In the genomic region with DNA sequence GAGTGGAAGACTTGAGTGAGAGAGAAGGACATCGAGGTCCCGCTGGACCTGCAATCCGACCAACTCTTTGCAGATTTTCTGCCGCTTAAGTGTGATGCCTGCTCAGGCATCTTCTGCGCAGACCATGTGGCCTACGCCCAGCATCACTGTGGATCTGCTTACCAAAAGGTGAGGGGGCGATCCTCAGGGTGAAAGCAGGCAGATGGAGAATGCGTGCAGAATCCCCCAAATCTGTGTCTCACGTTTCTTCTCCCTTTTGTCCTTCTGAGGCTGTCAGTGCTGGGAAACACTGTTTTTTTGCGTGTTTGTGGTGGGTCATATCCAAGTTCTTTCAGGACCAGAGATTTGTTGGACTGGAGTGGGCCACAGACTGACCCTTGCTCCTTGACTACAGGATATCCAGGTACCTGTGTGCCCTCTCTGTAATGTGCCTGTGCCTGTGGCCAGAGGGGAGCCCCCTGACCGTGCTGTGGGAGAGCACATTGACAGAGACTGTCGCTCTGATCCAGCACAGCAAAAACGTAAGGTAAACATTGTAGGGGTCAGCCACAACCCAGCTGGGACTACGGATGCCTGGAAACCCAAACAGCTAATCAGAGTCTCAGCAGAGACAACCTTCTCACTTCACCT, we compare ENCODE assay signal across 8 cellular contexts. TPM values are rescaled to one million over a fixed set of nuclear protein-coding genes. Genes with fewer than 3 reads are reported as not detected.
DNase-seq lines count a peak whose midpoint lies in the region; ATAC-seq, FAIRE-seq and TF ChIP-seq lines count a peak whose summit lies in the region.

No MANE protein-coding gene starts in this region.

- H3K9ac ChIP-seq in SK-N-MC (ENCODE audit: insufficient read length): peak overlapping the region; percentile 40

- 7 to 22% methylated on average over 9 to 11 of the region's 14 CpGs for WGBS in esophagus squamous epithelium, 2 donors
- WGBS in pancreas, 2 donors: 23 to 29% methylated on average over 14 of the region's 14 CpGs

- H3K36me3 ChIP-seq in SK-N-MC (ENCODE audit: insufficient read depth, low read length): peaks cover 38% of the 10 kb centered on the region
- peaks cover 10 to 43% (median 24%) of the 10 kb centered on the region in 3 donors for H3K36me3 ChIP-seq in esophagus squamous epithelium
- no peaks in the 10 kb centered on the region for H3K36me3 ChIP-seq in pancreas

- peak overlapping the region; percentile 96 for H3K4me3 ChIP-seq in SK-N-MC
- H3K4me3 ChIP-seq in esophagus squamous epithelium: peak overlapping the region; percentile 70 to 83 (median 73)
- H3K4me3 ChIP-seq in pancreas: peak overlapping the region; percentile 42 to 73 (median 70)

- peak overlapping the region; percentile 68 for H3K27ac ChIP-seq in SK-N-MC
- H3K27ac ChIP-seq in esophagus squamous epithelium: peak overlapping the region; percentile 93 to 99 (median 97)
- H3K27ac ChIP-seq in pancreas: peak overlapping the region; percentile 86 to 95 (median 90)

- ATAC-seq in pancreas (no peak), HG02678 (IDR thresholded peaks at IDR 0.05; ENCODE audit: unreplicated experiment) (no peak), GM18858 (IDR thresholded peaks at IDR 0.05; ENCODE audit: unreplicated experiment) (no peak)

- no peak for FAIRE-seq in pancreas (lab: Jason Lieb, UNC)

- TF ChIP-seq POLR2A in esophagus squamous epithelium (IDR thresholded peaks at IDR 0.05): no peak

- H3K9me3 ChIP-seq in SK-N-MC (ENCODE audit: low read depth, low read length): no peaks in the 10 kb centered on the region
- no peaks in the 10 kb centered on the region for H3K9me3 ChIP-seq in esophagus squamous epithelium
- no peaks in the 10 kb centered on the region for H3K9me3 ChIP-seq in pancreas

- H3K4me1 ChIP-seq in esophagus squamous epithelium (peaks cover 12 to 34% (median 14%) of the 10 kb centered on the region in 3 donors), pancreas (peaks cover 0 to 11% (median 5%) of the 10 kb centered on the region in 3 donors)

- intact Hi-C loops in esophagus squamous epithelium (cut with DNase I): no loop called here
- intact Hi-C loops in pancreas (cut with DNase I): no loop called here

- H3K27me3 ChIP-seq in esophagus squamous epithelium (no peaks in the 10 kb centered on the region), pancreas (no peaks in the 10 kb centered on the region)

- DNase-seq in DMS53 (lab: John Stamatoyannopoulos, UW): peak; percentile 33
- DNase-seq in SK-N-MC (ENCODE audit: low read depth, low spot score): no peak
- DNase-seq in esophagus squamous epithelium (lab: John Stamatoyannopoulos, UW): no peak
- DNase-seq in pancreas: peak in 2 of 6 donors; percentile 21 to 44
- DNase-seq in Kasumi-1 (lab: John Stamatoyannopoulos, UW): no peak
- no peak for DNase-seq in NCI-H774 (lab: John Stamatoyannopoulos, UW)

- TF ChIP-seq CTCF in esophagus squamous epithelium (IDR thresholded peaks at IDR 0.05): no peak
- no peak for TF ChIP-seq CTCF in pancreas (IDR thresholded peaks at IDR 0.05)

RNA-seq across cellular contexts. Expression of a gene that starts 0.8 kb away (rescaled TPM):
- total RNA-seq in esophagus squamous epithelium (10 to 100 TPM; 34.6 to 49.9 (median 43.6) TPM), pancreas (10 to 100 TPM; 18.9 to 28.2 (median 23.6) TPM)
- 10 to 100 TPM; 39.0 to 66.9 TPM for polyA plus RNA-seq in pancreas

RNA-seq across cellular contexts. Expression of a gene that starts 11.4 kb away (rescaled TPM):
- 10 to 100 TPM; 22.1 to 45.3 (median 31.6) TPM for total RNA-seq in esophagus squamous epithelium
- 1 to 10 TPM; 3.8 to 8.9 (median 6.3) TPM for total RNA-seq in pancreas
- polyA plus RNA-seq in pancreas: 10 to 100 TPM; 26.4 to 36.7 TPM

RNA-seq across cellular contexts. Expression of a gene that starts 22.1 kb away (rescaled TPM):
- total RNA-seq in esophagus squamous epithelium: 10 to 100 TPM; 37.8 to 55.1 (median 45.2) TPM
- total RNA-seq in pancreas: 10 to 100 TPM; 17.7 to 25.5 (median 20.5) TPM
- polyA plus RNA-seq in pancreas: 10 to 100 TPM; 12.1 to 19.2 TPM

RNA-seq across cellular contexts. Expression of a gene that starts 22.2 kb away (rescaled TPM):
- 10 to 100 TPM; 10.2 to 54.9 (median 27.6) TPM for total RNA-seq in esophagus squamous epithelium
- total RNA-seq in pancreas: 10 to 100 TPM; 17.7 to 36.5 (median 28.7) TPM
- 10 to 100 TPM; 66.0 to 85.0 TPM for polyA plus RNA-seq in pancreas

RNA-seq across cellular contexts. Expression of a gene that starts 29.3 kb away (rescaled TPM):
- total RNA-seq in esophagus squamous epithelium (10 to 100 TPM; 31.0 to 58.7 (median 41.8) TPM), pancreas (10 to 100 TPM; 38.7 to 59.4 (median 46.2) TPM)
- polyA plus RNA-seq in pancreas: 10 to 100 TPM; 31.6 to 59.0 TPM
